In genomic region chr6:30074331-30075093, GRCh38 we compare ENCODE assay signal across 10 cellular contexts. TPM values are rescaled to one million over a fixed set of nuclear protein-coding genes. Genes with fewer than 3 reads are reported as not detected.
A peak's percentile ranks its signal among the peaks of the same experiment; 100 is the strongest.
DNase-seq lines count a peak whose midpoint lies in the region; ATAC-seq and TF ChIP-seq lines count a peak whose summit lies in the region.
"Had no signal": no experiment of that assay in that cellular context is flagged by ENCODE, and none has a peak within 500 bp of the region (broad histone marks: within the 10 kb centered on the region; RNA-seq: fewer than 3 reads in every experiment).

No MANE protein-coding gene starts in this region.

- H3K36me3 ChIP-seq in ACC112 (ENCODE audit: insufficient read depth, low read length), result no peaks in the 10 kb centered on the region
- peaks cover 5 to 8% of the 10 kb centered on the region in 2 donors for H3K36me3 ChIP-seq in mucosa of rectum (ENCODE audit: control insufficient read depth in 2 of 2, insufficient read depth in 2 of 2, low read length in 2 of 2)

- H3K14ac ChIP-seq in H9 (ENCODE audit: insufficient read depth, low read length), result no peak overlapping the region

- peak overlapping the region; percentile 69 for H3K4me3 ChIP-seq in ACC112 (ENCODE audit: low read depth, low read length)
- peak overlapping the region in 39 of 59 donors; percentile 1 to 60 (median 37) for H3K4me3 ChIP-seq in dorsolateral prefrontal cortex
- peak overlapping the region; percentile 45 to 51 for H3K4me3 ChIP-seq in mucosa of rectum (ENCODE audit: low read length in 2 of 2)

- no peak overlapping the region for H2BK120ac ChIP-seq in H9 (ENCODE audit: low read depth, low read length, poor library complexity, severe bottlenecking)

- no peak overlapping the region for H4K91ac ChIP-seq in H9 (ENCODE audit: insufficient read length, low read depth, low read length)

- no peak for TF ChIP-seq CTCF in H9 (conservative IDR thresholded peaks at IDR 0.05)
- TF ChIP-seq CTCF in dorsolateral prefrontal cortex (IDR thresholded peaks at IDR 0.05 in 54 of 56, conservative IDR thresholded peaks at IDR 0.05 in 2 of 56; ENCODE audit: low read depth in 1 of 56, partially characterized antibody in 56 of 56), result no peak

- H2BK5ac ChIP-seq in H9 (ENCODE audit: insufficient read length, low read length), result no peak overlapping the region

- no peak overlapping the region for H3T11ph ChIP-seq in H9 (ENCODE audit: low read length)

- H2BK15ac ChIP-seq in H9 (ENCODE audit: low read depth, low read length), result no peak overlapping the region

- H3K18ac ChIP-seq in H9 (ENCODE audit: insufficient read length, low read depth, low read length), result no peak overlapping the region

- intact Hi-C loops in dorsolateral prefrontal cortex (cut with DNase I), result no loop called here

- H3K27ac Mint-ChIP-seq in H9, result peak overlapping the region in 1 of 3 experiments; percentile 86; a peak in 1 of 7 replicates

- H3K36me3 Mint-ChIP-seq in H9 (ENCODE audit: insufficient read depth in 1 of 3, low read depth in 3 of 3), result peaks cover 7 to 12% (median 8%) of the 10 kb centered on the region in 3 experiments; a peak in 6 of 7 replicates

- H3K27me3 Mint-ChIP-seq in H9 (ENCODE audit: low read depth), result peaks cover 99% of the 10 kb centered on the region

- no peak overlapping the region for H4K8ac ChIP-seq in H9 (replicated peaks; ENCODE audit: insufficient read length, low read depth, low read length)

- peaks cover 34 to 36% of the 10 kb centered on the region in 2 experiments for H3K4me1 Mint-ChIP-seq in H9

- H3K9me3 ChIP-seq in H9 (ENCODE audit: control insufficient read depth, low read depth, low read length) (no peaks in the 10 kb centered on the region), mucosa of rectum (ENCODE audit: control insufficient read depth in 2 of 2, low read length in 2 of 2) (no peaks in the 10 kb centered on the region)

- no CpG with 5 or more reads among the region's 37 CpGs for WGBS in H9 (ENCODE audit: extremely low coverage, insufficient read length, low lambda C conversion rate)

- peaks cover 83% of the 10 kb centered on the region for H3K27me3 ChIP-seq in ACC112 (ENCODE audit: insufficient read depth, low read length)
- peaks cover 45% of the 10 kb centered on the region for H3K27me3 ChIP-seq in H9 (ENCODE audit: insufficient read depth, low read length)
- H3K27me3 ChIP-seq in dorsolateral prefrontal cortex, result peaks cover 0 to 68% (median 29%) of the 10 kb centered on the region in 45 donors
- H3K27me3 ChIP-seq in mucosa of rectum (ENCODE audit: control insufficient read depth in 2 of 2, insufficient read depth in 2 of 2, low read length in 2 of 2), result peaks cover 39 to 51% of the 10 kb centered on the region in 2 donors

- no peak overlapping the region for H2BK12ac ChIP-seq in H9 (ENCODE audit: insufficient read length, low read depth, low read length)

- H3K4me2 ChIP-seq in H9 (ENCODE audit: insufficient read depth, insufficient read length, low read length), result peak overlapping the region; percentile 83

- H4K20me1 ChIP-seq in H9 (ENCODE audit: control insufficient read depth, insufficient read depth, insufficient read length), result no peaks in the 10 kb centered on the region

- no peak overlapping the region for H4K5ac ChIP-seq in H9 (ENCODE audit: insufficient read length, low read depth, low read length)

- no peak overlapping the region for H3K4ac ChIP-seq in H9 (ENCODE audit: low read depth, low read length)

- H3K9me3 Mint-ChIP-seq in H9, result peaks cover 0 to 3% of the 10 kb centered on the region in 2 experiments; a peak in 2 of 5 replicates

- H3K4me3 Mint-ChIP-seq in H9, result peak overlapping the region; percentile 73 to 93

- H3K4me1 ChIP-seq in ACC112 (ENCODE audit: control insufficient read depth, insufficient read depth, low read length, unreplicated experiment) (peaks cover 11% of the 10 kb centered on the region), H9 (ENCODE audit: insufficient read depth, low read length) (no peaks in the 10 kb centered on the region), mucosa of rectum (ENCODE audit: control insufficient read depth in 2 of 2, insufficient read depth in 2 of 2, low read length in 2 of 2) (peaks cover 11 to 19% of the 10 kb centered on the region in 2 donors)

- H2AFZ ChIP-seq in ACC112 (ENCODE audit: low read length, unreplicated experiment) (no peak overlapping the region), H9 (ENCODE audit: low read length) (no peak overlapping the region)

- no peak overlapping the region for H3K27ac ChIP-seq in ACC112 (ENCODE audit: low read depth, low read length)
- no peak overlapping the region for H3K27ac ChIP-seq in H9 (ENCODE audit: insufficient read length, low read depth, low read length)
- no peak overlapping the region for H3K27ac ChIP-seq in dorsolateral prefrontal cortex
- H3K27ac ChIP-seq in mucosa of rectum (ENCODE audit: low read depth in 2 of 2, low read length in 2 of 2), result no peak overlapping the region

- H3K56ac ChIP-seq in H9 (ENCODE audit: insufficient read length, low read depth, low read length), result no peak overlapping the region

- no peak overlapping the region for H3K23ac ChIP-seq in H9 (ENCODE audit: insufficient read length, low read depth, low read length)

- ATAC-seq in HG02884 (IDR thresholded peaks at IDR 0.05; ENCODE audit: unreplicated experiment) (no peak), GM21360 (IDR thresholded peaks at IDR 0.05; ENCODE audit: unreplicated experiment) (no peak), GM21515 (IDR thresholded peaks at IDR 0.05; ENCODE audit: unreplicated experiment) (no peak)

- no peak overlapping the region for H2BK20ac ChIP-seq in H9 (ENCODE audit: low read depth, low read length, poor library complexity, severe bottlenecking)

- H3K79me2 ChIP-seq in ACC112 (ENCODE audit: control insufficient read depth, insufficient read depth, low read length, unreplicated experiment) (no peaks in the 10 kb centered on the region), H9 (ENCODE audit: insufficient read depth, low read length) (no peaks in the 10 kb centered on the region)

- no peak overlapping the region for H2AK5ac ChIP-seq in H9 (ENCODE audit: insufficient read length, low read length)

- peaks cover 29% of the 10 kb centered on the region for H3K23me2 ChIP-seq in H9 (ENCODE audit: insufficient read length, low read depth, low read length, poor library complexity, severe bottlenecking)

- no peak overlapping the region for H3K9ac ChIP-seq in H9 (ENCODE audit: extremely low read depth, insufficient read length, low read length)
- H3K9ac ChIP-seq in mucosa of rectum (ENCODE audit: low read depth in 1 of 2, low read length in 2 of 2), result peak overlapping the region in 1 of 2 donors; percentile 58

- no peaks in the 10 kb centered on the region for H3K79me1 ChIP-seq in H9 (ENCODE audit: insufficient read depth, low read depth, low read length, poor library complexity, severe bottlenecking)

- peak; percentile 82 for DNase-seq in H9
- DNase-seq in dorsolateral prefrontal cortex, result no peak
- DNase-seq in cerebellar cortex (ENCODE audit: low spot score), result no peak

RNA-seq across cellular contexts. Expression of gene RNF39, which starts 1.1 kb away (rescaled TPM):
- total RNA-seq in H9 (2021), result 0.26 and 0.39 TPM in 2 replicates
- total RNA-seq in dorsolateral prefrontal cortex, result under 1 TPM in 7 of 120 experiments, not detected in 113; 0.23 to 0.49 (median 0.26) TPM
- total RNA-seq: G401, posterior vena cava had no signal

RNA-seq across cellular contexts. Expression of gene PPP1R11, which starts 7.5 kb away (rescaled TPM):
- total RNA-seq in H9 (2021) (22.7 and 23.8 TPM in 2 replicates), dorsolateral prefrontal cortex (10 to 100 TPM; 44.4 to 86.3 (median 63.9) TPM)

RNA-seq across cellular contexts. Expression of gene POLR1H, which starts 13.4 kb away (rescaled TPM):
- total RNA-seq in H9 (2021), result 31.9 and 33.1 TPM in 2 replicates
- 10 to 100 TPM in 54 of 120 experiments, 1 to 10 TPM in 66; 4.4 to 22.2 (median 9.5) TPM for total RNA-seq in dorsolateral prefrontal cortex

RNA-seq across cellular contexts. Expression of gene TRIM31, which starts 38.4 kb away (rescaled TPM):
- total RNA-seq in H9 (2021), result not detected in 2 replicates
- total RNA-seq in dorsolateral prefrontal cortex, result not detected
- total RNA-seq: G401, posterior vena cava had no signal
